Comparison of ENCODE assay signal across 13 cellular contexts in the genomic region with DNA sequence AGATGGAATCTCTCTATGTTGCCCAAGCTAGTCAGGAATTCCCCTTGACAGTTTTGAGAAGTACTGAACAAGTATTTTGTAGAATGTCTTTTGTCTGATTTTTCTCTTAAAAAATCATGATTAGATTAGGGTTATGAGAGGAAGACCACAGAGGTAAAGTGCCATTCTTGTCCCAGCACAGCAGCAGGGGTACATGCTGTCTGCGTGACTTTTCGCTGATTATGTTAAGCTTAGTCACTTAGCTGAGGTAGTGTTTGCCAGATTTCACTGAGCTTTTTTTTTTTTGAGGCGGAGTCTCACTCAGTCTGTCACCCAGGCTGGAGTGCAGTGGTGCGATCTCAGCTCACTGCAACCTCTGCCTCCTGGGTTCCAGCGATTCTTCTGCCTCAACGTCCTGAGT. TPM values are rescaled to one million over a fixed set of nuclear protein-coding genes. Genes with fewer than 3 reads are reported as not detected.
A peak's percentile ranks its signal among the peaks of the same experiment; 100 is the strongest.
DNase-seq lines count a peak whose midpoint lies in the region; ATAC-seq and TF ChIP-seq lines count a peak whose summit lies in the region.
"Had no signal": no experiment of that assay in that cellular context is flagged by ENCODE, and none has a peak within 500 bp of the region (broad histone marks: within the 10 kb centered on the region; RNA-seq: fewer than 3 reads in every experiment).

No MANE protein-coding gene starts in this region.

- POLR2A ChIA-PET in SK-N-SH (lab: Yijun Ruan, JAX) (no interaction called here), OCI-LY7 (lab: Charles Lee) (interaction anchor here (0.6 to 2.2 kb wide), 2 partner anchors 17 to 117 kb away, joined by 3 to 4 read pairs; no protein-coding TSS in a partner anchor)

- H4K20me1 ChIP-seq in SK-N-SH (ENCODE audit: insufficient read depth) (no peaks in the 10 kb centered on the region), OCI-LY7 (ENCODE audit: insufficient read depth, low read length) (no peaks in the 10 kb centered on the region)

- H3K36me3 ChIP-seq in SK-N-SH (replicated peaks in 1 of 2; ENCODE audit: control insufficient read depth in 1 of 2, insufficient read depth in 2 of 2, low read length in 1 of 2): no peaks in the 10 kb centered on the region
- H3K36me3 ChIP-seq in mucosa of descending colon (ENCODE audit: low read depth): no peaks in the 10 kb centered on the region
- H3K36me3 ChIP-seq in OCI-LY7 (ENCODE audit: insufficient read depth, low read length): no peaks in the 10 kb centered on the region
- H3K36me3 ChIP-seq: tibial artery had no signal

- BruUV-seq in OCI-LY7 (replicated peaks; lab: Mats Ljungman, UMichigan): no TSS peak

- WGBS in SK-N-SH (ENCODE audit: low lambda C conversion rate): 72% methylated on average over 6 of the region's 6 CpGs

- H3K79me2 ChIP-seq in SK-N-SH (ENCODE audit: insufficient read depth) (no peaks in the 10 kb centered on the region), OCI-LY7 (ENCODE audit: insufficient read depth, low read depth, low read length) (no peaks in the 10 kb centered on the region)

- H3K27me3 ChIP-seq in SK-N-SH (ENCODE audit: insufficient read depth): no peaks in the 10 kb centered on the region
- H3K27me3 ChIP-seq: dorsolateral prefrontal cortex, tibial artery had no signal

- H3K4me1 ChIP-seq in SK-N-SH (ENCODE audit: control insufficient read depth in 1 of 2, insufficient read depth in 2 of 2, low read depth in 1 of 2, low read length in 1 of 2) (peaks cover 3 to 45% of the 10 kb centered on the region in 2 experiments; a peak in 3 of 4 replicates), mucosa of descending colon (ENCODE audit: low read depth) (no peaks in the 10 kb centered on the region), OCI-LY7 (ENCODE audit: insufficient read depth, low read length, poor library complexity, severe bottlenecking) (peaks cover 76% of the 10 kb centered on the region)

- H3K4me3 ChIP-seq in SK-N-SH (ENCODE audit: low read depth in 2 of 2, low read length in 1 of 2): no peak overlapping the region
- H3K4me3 ChIP-seq in mucosa of descending colon: no peak overlapping the region
- no peak overlapping the region for H3K4me3 ChIP-seq in OCI-LY7 (ENCODE audit: low read depth, low read length, poor library complexity, severe bottlenecking)
- H3K4me3 ChIP-seq: dorsolateral prefrontal cortex, tibial artery had no signal

- H3K9me3 ChIP-seq in SK-N-SH: no peaks in the 10 kb centered on the region
- no peaks in the 10 kb centered on the region for H3K9me3 ChIP-seq in mucosa of descending colon
- no peaks in the 10 kb centered on the region for H3K9me3 ChIP-seq in OCI-LY7 (ENCODE audit: low read length)
- H3K9me3 ChIP-seq: tibial artery had no signal

- peaks cover 40% of the 10 kb centered on the region for H3F3A ChIP-seq in SK-N-SH (replicated peaks; ENCODE audit: insufficient read depth)

- peak overlapping the region in 1 of 2 experiments; percentile 85; a peak in 2 of 4 replicates for H3K27ac ChIP-seq in SK-N-SH (ENCODE audit: low read depth in 2 of 2, low read length in 1 of 2)
- H3K27ac ChIP-seq in OCI-LY7 (ENCODE audit: low read depth, low read length, poor library complexity, severe bottlenecking): no peak overlapping the region
- H3K27ac ChIP-seq: dorsolateral prefrontal cortex, tibial artery had no signal

- CTCF ChIA-PET in SK-N-SH (lab: Yijun Ruan, JAX) (interaction anchor here (0.6 to 3.0 kb wide), 4 partner anchors 9 to 295 kb away, joined by 3 to 9 read pairs (median 3); no protein-coding TSS in a partner anchor), OCI-LY7 (lab: Charles Lee; ENCODE audit: unreplicated experiment) (no interaction called here)

- TF ChIP-seq EP300 in SK-N-SH (IDR thresholded peaks at IDR 0.05; ENCODE audit: borderline replicate concordance in 1 of 2, low read depth in 1 of 2, low read length in 1 of 2): no peak

- H3K9me2 ChIP-seq in SK-N-SH (no peaks in the 10 kb centered on the region), OCI-LY7 (ENCODE audit: insufficient read depth, low read length) (no peaks in the 10 kb centered on the region)

- H3K9ac ChIP-seq in SK-N-SH: no peak overlapping the region

- no peak for DNase-seq in SK-N-SH
- DNase-seq in HT1080 (ENCODE audit: low read depth): peak; percentile 41
- peak; percentile 33 for DNase-seq in amniotic epithelial cell (ENCODE audit: low read depth)
- DNase-seq in mucosa of descending colon: no peak
- no peak for DNase-seq in OCI-LY7 (ENCODE audit: low spot score)
- no peak for DNase-seq in inferior parietal cortex (ENCODE audit: extremely low spot score)
- DNase-seq: 8988T; dorsolateral prefrontal cortex; NCI-H2227 treated with DMSO at 0.1 percent for 48 hours; stimulated activated CD4-positive, alpha-beta T cell treated with anti-CD3 and anti-CD28 coated beads, Interleukin-4, amount 100 ng/mL, for 1 hour; tibial artery had no signal

- TF ChIP-seq RAD21 in SK-N-SH (IDR thresholded peaks at IDR 0.05; ENCODE audit: low read length): no peak

- peak; percentile 12; the same call in 1 of the 3 replicates for ATAC-seq in SK-N-SH treated with all-trans-retinoic acid at 6 μM for 48 hours
- peak; percentile 26 for ATAC-seq in mucosa of descending colon
- ATAC-seq in GM18909 (IDR thresholded peaks at IDR 0.05; ENCODE audit: poor library complexity, unreplicated experiment): no peak

- no peak for TF ChIP-seq CTCF in SK-N-SH (IDR thresholded peaks at IDR 0.05)
- TF ChIP-seq CTCF in mucosa of descending colon (IDR thresholded peaks at IDR 0.05): no peak
- no peak for TF ChIP-seq CTCF in OCI-LY7 (conservative IDR thresholded peaks at IDR 0.05; ENCODE audit: low read length)

- no peak overlapping the region for H3K4me2 ChIP-seq in SK-N-SH
- H3K4me2 ChIP-seq in OCI-LY7 (ENCODE audit: low read length): no peak overlapping the region

- H2AFZ ChIP-seq in SK-N-SH (ENCODE audit: low read depth): no peak overlapping the region
- no peak overlapping the region for H2AFZ ChIP-seq in OCI-LY7 (ENCODE audit: low read length)

- intact Hi-C loops in mucosa of descending colon (cut with DNase I, micrococcal nuclease): no loop called here
- intact Hi-C loops in OCI-LY7 (cut with micrococcal nuclease; ENCODE audit: unreplicated experiment): no loop called here

TF ChIP-seq in SK-N-SH treated with all-trans-retinoic acid at 6 μM for 48 hours, 23 proteins besides CTCF, POLR2A, EP300 and RAD21 (continues in another document):
- TF ChIP-seq ESRRG (CRISPR knock-in tag; IDR thresholded peaks at IDR 0.05) (no peak), ZNF565 (CRISPR knock-in tag; conservative IDR thresholded peaks at IDR 0.05; ENCODE audit: low read depth) (no peak), PPARA (CRISPR knock-in tag; IDR thresholded peaks at IDR 0.05; ENCODE audit: borderline replicate concordance) (no peak), SNAI2 (CRISPR knock-in tag; IDR thresholded peaks at IDR 0.05) (no peak), RARB (CRISPR knock-in tag; IDR thresholded peaks at IDR 0.05) (no peak), TCF4 (CRISPR knock-in tag; IDR thresholded peaks at IDR 0.05; ENCODE audit: borderline replicate concordance) (no peak), GLIS3 (CRISPR knock-in tag; IDR thresholded peaks at IDR 0.05) (no peak), TOX (CRISPR knock-in tag; IDR thresholded peaks at IDR 0.05; ENCODE audit: borderline replicate concordance) (no peak)

TF ChIP-seq in SK-N-SH, 30 proteins besides CTCF, POLR2A, EP300 and RAD21:
- TF ChIP-seq MXI1 (IDR thresholded peaks at IDR 0.05; ENCODE audit: low read depth, low read length): no peak
- TF ChIP-seq RXRA (IDR thresholded peaks at IDR 0.05; ENCODE audit: borderline replicate concordance, low read depth): no peak
- TF ChIP-seq, protein P1, sequence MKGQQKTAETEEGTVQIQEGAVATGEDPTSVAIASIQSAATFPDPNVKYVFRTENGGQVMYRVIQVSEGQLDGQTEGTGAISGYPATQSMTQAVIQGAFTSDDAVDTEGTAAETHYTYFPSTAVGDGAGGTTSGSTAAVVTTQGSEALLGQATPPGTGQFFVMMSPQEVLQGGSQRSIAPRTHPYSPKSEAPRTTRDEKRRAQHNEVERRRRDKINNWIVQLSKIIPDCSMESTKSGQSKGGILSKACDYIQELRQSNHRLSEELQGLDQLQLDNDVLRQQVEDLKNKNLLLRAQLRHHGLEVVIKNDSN (IDR thresholded peaks at IDR 0.05; ENCODE audit: borderline replicate concordance, low read depth): no peak
- TF ChIP-seq, protein P2, sequence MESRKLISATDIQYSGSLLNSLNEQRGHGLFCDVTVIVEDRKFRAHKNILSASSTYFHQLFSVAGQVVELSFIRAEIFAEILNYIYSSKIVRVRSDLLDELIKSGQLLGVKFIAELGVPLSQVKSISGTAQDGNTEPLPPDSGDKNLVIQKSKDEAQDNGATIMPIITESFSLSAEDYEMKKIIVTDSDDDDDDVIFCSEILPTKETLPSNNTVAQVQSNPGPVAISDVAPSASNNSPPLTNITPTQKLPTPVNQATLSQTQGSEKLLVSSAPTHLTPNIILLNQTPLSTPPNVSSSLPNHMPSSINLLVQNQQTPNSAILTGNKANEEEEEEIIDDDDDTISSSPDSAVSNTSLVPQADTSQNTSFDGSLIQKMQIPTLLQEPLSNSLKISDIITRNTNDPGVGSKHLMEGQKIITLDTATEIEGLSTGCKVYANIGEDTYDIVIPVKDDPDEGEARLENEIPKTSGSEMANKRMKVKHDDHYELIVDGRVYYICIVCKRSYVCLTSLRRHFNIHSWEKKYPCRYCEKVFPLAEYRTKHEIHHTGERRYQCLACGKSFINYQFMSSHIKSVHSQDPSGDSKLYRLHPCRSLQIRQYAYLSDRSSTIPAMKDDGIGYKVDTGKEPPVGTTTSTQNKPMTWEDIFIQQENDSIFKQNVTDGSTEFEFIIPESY (IDR thresholded peaks at IDR 0.05; ENCODE audit: borderline replicate concordance, low read depth): no peak
- no peak for TF ChIP-seq TEAD4 (IDR thresholded peaks at IDR 0.05; ENCODE audit: borderline replicate concordance, insufficient read depth)
- TF ChIP-seq POLR2AphosphoS5 (IDR thresholded peaks at IDR 0.05; ENCODE audit: low read depth, low read length): no peak
- no peak for TF ChIP-seq SIN3A (IDR thresholded peaks at IDR 0.05; ENCODE audit: borderline replicate concordance, low read depth, low read length)

RNA-seq across cellular contexts. Expression of a gene that starts 13.6 kb away (rescaled TPM):
- polyA plus RNA-seq in SK-N-SH (2012; rRNA removed): 19.3 and 27.1 TPM in 2 replicates
- polyA plus RNA-seq in SK-N-SH (2012; cell fraction: cytosol; rRNA removed): 20.6 and 22.0 TPM in 2 replicates
- polyA plus RNA-seq in SK-N-SH (2012; cell fraction: nucleus; rRNA removed): 21.9 and 41.5 TPM in 2 replicates
- total RNA-seq in HT1080 (2014; rRNA removed; shearing (Covaris generic)): 21.0 and 25.9 TPM in 2 replicates
- polyA plus RNA-seq in HT1080 (2015; cell fraction: cytosol; rRNA removed): 20.0 and 24.3 TPM in 2 replicates
- polyA plus RNA-seq in HT1080 (2015; cell fraction: nucleus; rRNA removed): 66.0 and 73.0 TPM in 2 replicates
- 10 to 100 TPM; 24.3 to 28.4 (median 28.2) TPM for total RNA-seq in mucosa of descending colon
- 23.9 and 32.0 TPM in 2 replicates for total RNA-seq in OCI-LY7 (2014; rRNA removed; shearing (Covaris generic))
- total RNA-seq in OCI-LY7 (2022): 65.6 and 70.6 TPM in 2 replicates

Comparison
In these comparisons a context has a peak if more than half of its experiments do, and no peak if none do; other contexts are left out.
1. DNase-seq: peak in HT1080 (single experiment) and amniotic epithelial cell (single experiment); none in SK-N-SH (single experiment), mucosa of descending colon (0 of 3), OCI-LY7 (single experiment) and inferior parietal cortex (single experiment).